In the genomic region with DNA sequence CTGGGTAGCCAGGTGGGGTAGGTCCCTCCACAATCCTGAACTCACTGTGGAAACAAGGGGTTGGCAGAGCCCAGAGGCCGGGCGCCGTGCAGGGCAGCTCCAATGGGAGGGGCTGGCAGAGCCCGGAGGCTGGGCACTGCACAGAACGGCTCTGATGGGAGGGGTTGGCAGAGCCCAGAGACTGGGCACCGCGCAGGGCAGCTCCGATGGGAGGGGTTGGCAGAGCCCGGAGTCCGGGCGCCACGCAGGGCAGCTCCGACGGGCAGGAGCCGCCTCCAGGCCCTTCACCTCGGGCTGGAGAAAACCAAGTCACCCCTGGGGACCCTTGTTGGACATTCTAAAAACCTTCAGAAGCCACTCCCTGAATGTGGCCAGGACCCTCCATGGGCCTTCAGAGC, we compare ENCODE assay signal across 12 cellular contexts. TPM values are rescaled to one million over a fixed set of nuclear protein-coding genes. Genes with fewer than 3 reads are reported as not detected.
DNase-seq lines count a peak whose midpoint lies in the region; TF ChIP-seq lines count a peak whose summit lies in the region.
"Had no signal": no experiment of that assay in that cellular context is flagged by ENCODE, and none has a peak within 500 bp of the region (broad histone marks: within the 10 kb centered on the region; RNA-seq: fewer than 3 reads in every experiment).

No MANE protein-coding gene starts in this region.

- H3K36me3 ChIP-seq in breast epithelium (no peaks in the 10 kb centered on the region), mammary epithelial cell (ENCODE audit: insufficient read depth, low read length) (no peaks in the 10 kb centered on the region), left ventricle myocardium inferior (peaks cover 7% of the 10 kb centered on the region)

- CTCF ChIA-PET in mammary epithelial cell (lab: Charles Lee; ENCODE audit: low non-redundant PET) = no interaction called here

- H3K9ac ChIP-seq in mammary epithelial cell (ENCODE audit: insufficient read depth, low read length) = no peak overlapping the region

- TF ChIP-seq CTCF in breast epithelium (IDR thresholded peaks at IDR 0.05) (no peak), mammary epithelial cell (conservative IDR thresholded peaks at IDR 0.05 in 1 of 2, IDR thresholded peaks at IDR 0.05 in 1 of 2; ENCODE audit: extremely low read depth in 1 of 2, insufficient read depth in 1 of 2, low read depth in 1 of 2, low read length in 2 of 2) (no peak), left ventricle myocardium inferior (IDR thresholded peaks at IDR 0.05; ENCODE audit: borderline replicate concordance) (no peak)

- no peak overlapping the region for H3K27ac Mint-ChIP-seq in activated T-helper 2 cell treated with anti-CD3 and anti-CD28 coated beads, Interferon-gamma antibody, Interleukin-2, Interleukin-4, amounts not matched to agents 10 μg/mL and 5 μg/mL and 100 μg/mL, durations not matched to agents 14 hours and 24 hours and 36 hours
- H3K27ac Mint-ChIP-seq: activated T-helper 1 cell treated with anti-CD3 and anti-CD28 coated beads, Interleukin-12 subunit alpha, Interleukin-12 subunit beta, Interleukin-2, Interleukin-4 antibody, amounts not matched to agents 30 ng/mL and 10 ng/mL and 1 ng/mL, durations not matched to agents 14 hours and 24 hours and 36 hours had no signal

- H2AFZ ChIP-seq in mammary epithelial cell (ENCODE audit: low read depth, low read length) = no peak overlapping the region

- H3K27me3 ChIP-seq in breast epithelium = no peaks in the 10 kb centered on the region
- no peaks in the 10 kb centered on the region for H3K27me3 ChIP-seq in mammary epithelial cell (ENCODE audit: insufficient read depth, low read length)
- H3K27me3 ChIP-seq in left ventricle myocardium inferior (ENCODE audit: low read depth) = no peaks in the 10 kb centered on the region

- H3K4me2 ChIP-seq in mammary epithelial cell (ENCODE audit: insufficient read depth, low read depth, low read length) = no peak overlapping the region
- H3K4me2 ChIP-seq: A549 had no signal

- no peak for TF ChIP-seq POLR2A in breast epithelium (IDR thresholded peaks at IDR 0.05)

- no peak overlapping the region for H3K4me3 Mint-ChIP-seq in activated T-helper 2 cell treated with anti-CD3 and anti-CD28 coated beads, Interferon-gamma antibody, Interleukin-2, Interleukin-4, amounts not matched to agents 10 μg/mL and 5 μg/mL and 100 μg/mL, durations not matched to agents 14 hours and 24 hours and 36 hours (ENCODE audit: low read depth)
- H3K4me3 Mint-ChIP-seq: activated T-helper 1 cell treated with anti-CD3 and anti-CD28 coated beads, Interleukin-12 subunit alpha, Interleukin-12 subunit beta, Interleukin-2, Interleukin-4 antibody, amounts not matched to agents 30 ng/mL and 10 ng/mL and 1 ng/mL, durations not matched to agents 14 hours and 24 hours and 36 hours had no signal

- 26% methylated on average over 3 of the region's 16 CpGs for WGBS in mammary epithelial cell (ENCODE audit: low coverage, missing lambda C conversion rate)

- H3K9me3 ChIP-seq in breast epithelium (no peaks in the 10 kb centered on the region), mammary epithelial cell (replicated peaks; ENCODE audit: insufficient read depth, low read length) (no peaks in the 10 kb centered on the region), left ventricle myocardium inferior (replicated peaks) (no peaks in the 10 kb centered on the region)
- H3K9me3 ChIP-seq: A549 had no signal

- no peaks in the 10 kb centered on the region for H3K36me3 Mint-ChIP-seq in activated T-helper 2 cell treated with anti-CD3 and anti-CD28 coated beads, Interferon-gamma antibody, Interleukin-2, Interleukin-4, amounts not matched to agents 10 μg/mL and 5 μg/mL and 100 μg/mL, durations not matched to agents 14 hours and 24 hours and 36 hours (ENCODE audit: low read depth)

- peaks cover 2% of the 10 kb centered on the region for H3K27me3 Mint-ChIP-seq in activated T-helper 2 cell treated with anti-CD3 and anti-CD28 coated beads, Interferon-gamma antibody, Interleukin-2, Interleukin-4, amounts not matched to agents 10 μg/mL and 5 μg/mL and 100 μg/mL, durations not matched to agents 14 hours and 24 hours and 36 hours (ENCODE audit: low read depth)

- H3K9me3 Mint-ChIP-seq in activated T-helper 2 cell treated with anti-CD3 and anti-CD28 coated beads, Interferon-gamma antibody, Interleukin-2, Interleukin-4, amounts not matched to agents 10 μg/mL and 5 μg/mL and 100 μg/mL, durations not matched to agents 14 hours and 24 hours and 36 hours = no peaks in the 10 kb centered on the region
- H3K9me3 Mint-ChIP-seq: activated T-helper 1 cell treated with anti-CD3 and anti-CD28 coated beads, Interleukin-12 subunit alpha, Interleukin-12 subunit beta, Interleukin-2, Interleukin-4 antibody, amounts not matched to agents 30 ng/mL and 10 ng/mL and 1 ng/mL, durations not matched to agents 14 hours and 24 hours and 36 hours had no signal

- H3K27ac ChIP-seq in breast epithelium (peak overlapping the region in 1 of 2 donors; percentile 68), mammary epithelial cell (ENCODE audit: insufficient read depth, low read depth, low read length) (no peak overlapping the region), left ventricle myocardium inferior (replicated peaks) (peak overlapping the region; percentile 99)

- no peaks in the 10 kb centered on the region for H4K20me1 ChIP-seq in mammary epithelial cell (ENCODE audit: insufficient read depth, low read length)

- dilution Hi-C loops in mammary epithelial cell (cut with HindIII; ENCODE audit: low sequenced_read_pairs) = no loop called here

- intact Hi-C loops in breast epithelium (cut with DNase I; ENCODE audit: low total_unique reads) (no loop called here), mammary epithelial cell (cut with micrococcal nuclease) (loop anchor here (5.0 kb wide), 1 partner anchor 141 kb away; no protein-coding TSS in a partner anchor), left ventricle myocardium inferior (cut with micrococcal nuclease) (no loop called here)
- intact Hi-C loops in activated T-helper 2 cell treated with anti-CD3 and anti-CD28 coated beads, Interferon-gamma antibody, Interleukin-2, Interleukin-4, amounts not matched to agents 10 μg/mL and 5 μg/mL and 100 μg/mL, durations not matched to agents 14 hours and 24 hours and 36 hours (cut with micrococcal nuclease) = no loop called here

- BruUV-seq in mammary epithelial cell (replicated peaks; lab: Mats Ljungman, UMichigan) = no TSS peak

- DNase-seq in breast epithelium (ENCODE audit: low spot score in 2 of 2) (peak in 1 of 2 donors; percentile 45), mammary epithelial cell (no peak), left ventricle myocardium inferior (peak; percentile 73), pons (ENCODE audit: low spot score) (peak; percentile 87), SW480 (ENCODE audit: low spot score) (no peak), NCI-H2107 (lab: John Stamatoyannopoulos, UW) (no peak)
- DNase-seq in activated T-helper 2 cell treated with anti-CD3 and anti-CD28 coated beads, Interferon-gamma antibody, Interleukin-2, Interleukin-4, amounts not matched to agents 10 μg/mL and 5 μg/mL and 100 μg/mL, durations not matched to agents 14 hours and 24 hours and 36 hours (ENCODE audit: low spot score) = no peak
- no peak for DNase-seq in stimulated activated naive CD4-positive, alpha-beta T cell (lab: John Stamatoyannopoulos, UW)
- DNase-seq: NCI-H526 treated with DMSO at 0.1 percent for 48 hours; stimulated activated CD8-positive, alpha-beta memory T cell treated with anti-CD3 and anti-CD28 coated beads, Interleukin-4, amount 100 ng/mL, for 48 hours had no signal

- peaks cover 95% of the 10 kb centered on the region for H3K79me2 ChIP-seq in mammary epithelial cell (ENCODE audit: insufficient read depth, low read length)

- H3K4me1 Mint-ChIP-seq in activated T-helper 2 cell treated with anti-CD3 and anti-CD28 coated beads, Interferon-gamma antibody, Interleukin-2, Interleukin-4, amounts not matched to agents 10 μg/mL and 5 μg/mL and 100 μg/mL, durations not matched to agents 14 hours and 24 hours and 36 hours (ENCODE audit: low read depth) = no peaks in the 10 kb centered on the region

- H3K4me1 ChIP-seq in breast epithelium (peaks cover 9 to 28% of the 10 kb centered on the region in 2 donors), mammary epithelial cell (ENCODE audit: insufficient read depth, low read length) (peaks cover 13% of the 10 kb centered on the region), left ventricle myocardium inferior (peaks cover 100% of the 10 kb centered on the region)

- H3K4me3 ChIP-seq in breast epithelium (peak overlapping the region in 2 of 3 donors; percentile 2 to 18), mammary epithelial cell (replicated peaks in 1 of 3; ENCODE audit: insufficient read depth in 1 of 3, low read depth in 2 of 3, low read length in 3 of 3) (no peak overlapping the region), left ventricle myocardium inferior (peak overlapping the region; percentile 30)
- H3K4me3 ChIP-seq: A549 had no signal

- in situ Hi-C loops in mammary epithelial cell (cut with MboI; ENCODE audit: low sequenced_read_pairs in 2 of 2) = no loop called here

RNA-seq across cellular contexts. Expression of a gene that starts 9.3 kb away (rescaled TPM):
- total RNA-seq in breast epithelium (10 to 100 TPM; 14.0 to 24.2 (median 19.3) TPM), mammary epithelial cell (10 to 100 TPM; 14.1 to 27.3 TPM), left ventricle myocardium inferior (29.5 TPM)
- polyA plus RNA-seq in mammary epithelial cell = 6.7 TPM
- 13.1 TPM for polyA minus RNA-seq in mammary epithelial cell
- total RNA-seq in activated T-helper 2 cell treated with anti-CD3 and anti-CD28 coated beads, Interferon-gamma antibody, Interleukin-2, Interleukin-4, amounts not matched to agents 10 μg/mL and 5 μg/mL and 100 μg/mL, durations not matched to agents 14 hours and 24 hours and 36 hours = 5.4 and 5.5 TPM in 2 replicates

RNA-seq across cellular contexts. Expression of a gene that starts 32.9 kb away (rescaled TPM):
- total RNA-seq in breast epithelium (10 to 100 TPM; 24.9 to 29.5 (median 26.1) TPM), mammary epithelial cell (10 to 100 TPM; 33.8 to 49.8 TPM), left ventricle myocardium inferior (15.1 TPM)
- polyA plus RNA-seq in mammary epithelial cell = 27.9 TPM
- 25.5 TPM for polyA minus RNA-seq in mammary epithelial cell
- 43.1 and 43.5 TPM in 2 replicates for total RNA-seq in activated T-helper 2 cell treated with anti-CD3 and anti-CD28 coated beads, Interferon-gamma antibody, Interleukin-2, Interleukin-4, amounts not matched to agents 10 μg/mL and 5 μg/mL and 100 μg/mL, durations not matched to agents 14 hours and 24 hours and 36 hours

Comparison
In these comparisons a context has a peak if more than half of its experiments do, and no peak if none do; other contexts are left out.
1. H3K4me3 ChIP-seq: peak in breast epithelium (2 of 3) and left ventricle myocardium inferior (single experiment); none in mammary epithelial cell (0 of 3).
2. DNase-seq: peak in left ventricle myocardium inferior (single experiment) and pons (single experiment); none in mammary epithelial cell (single experiment), SW480 (single experiment), activated T-helper 2 cell treated with anti-CD3 and anti-CD28 coated beads, Interferon-gamma antibody, Interleukin-2, Interleukin-4, amounts not matched to agents 10 μg/mL and 5 μg/mL and 100 μg/mL, durations not matched to agents 14 hours and 24 hours and 36 hours (single experiment), stimulated activated naive CD4-positive, alpha-beta T cell (0 of 6) and NCI-H2107 (single experiment).